ENCODE assay signal across 30 cellular contexts in genomic region chr2:53911434-53912189, GRCh38. TPM values are rescaled to one million over a fixed set of nuclear protein-coding genes. Genes with fewer than 3 reads are reported as not detected.
DNase-seq lines count a peak whose midpoint lies in the region; ATAC-seq, FAIRE-seq and TF ChIP-seq lines count a peak whose summit lies in the region.
"Had no signal": no experiment of that assay in that cellular context is flagged by ENCODE, and none has a peak within 500 bp of the region (broad histone marks: within the 10 kb centered on the region; RNA-seq: fewer than 3 reads in every experiment).

No MANE protein-coding gene starts in this region.

- H3K4me3 ChIP-seq in GM23248 (no peak overlapping the region), gastroesophageal sphincter (no peak overlapping the region)
- H3K4me3 ChIP-seq: body of pancreas, GM12878, heart right ventricle, left lung, stomach, tibial artery had no signal

- no peaks in the 10 kb centered on the region for H4K20me1 ChIP-seq in GM23248 (ENCODE audit: insufficient read depth)

- no peaks in the 10 kb centered on the region for H3K9me2 ChIP-seq in GM23248 (ENCODE audit: insufficient read depth)

- H3K4me2 ChIP-seq in GM23248 (ENCODE audit: unreplicated experiment), result no peak overlapping the region
- H3K4me2 ChIP-seq: KMS-11 had no signal

- H2AFZ ChIP-seq in GM23248, result no peak overlapping the region

- H3K4me1 ChIP-seq in GM23248 (ENCODE audit: insufficient read depth) (peaks cover 13% of the 10 kb centered on the region), gastroesophageal sphincter (no peaks in the 10 kb centered on the region)
- H3K4me1 ChIP-seq: body of pancreas, Caco-2, left lung, tibial artery had no signal

- peaks cover 42% of the 10 kb centered on the region for H3K36me3 ChIP-seq in GM23248 (ENCODE audit: low read depth)
- H3K36me3 ChIP-seq in gastroesophageal sphincter, result peaks cover 2 to 78% of the 10 kb centered on the region in 2 donors

- H3K9me3 ChIP-seq in GM23248 (ENCODE audit: low read depth) (no peaks in the 10 kb centered on the region), gastroesophageal sphincter (no peaks in the 10 kb centered on the region)
- H3K9me3 ChIP-seq: body of pancreas, Caco-2, heart right ventricle, left lung, stomach, tibial artery had no signal

- H3K27ac ChIP-seq in GM23248, result no peak overlapping the region
- no peak overlapping the region for H3K27ac ChIP-seq in gastroesophageal sphincter
- H3K27ac ChIP-seq: body of pancreas, epithelial cell of prostate, heart right ventricle, KMS-11, left lung, stomach, tibial artery had no signal

- no peak for TF ChIP-seq EP300 in gastroesophageal sphincter (IDR thresholded peaks at IDR 0.05)

- no peak for TF ChIP-seq POLR2A in gastroesophageal sphincter (IDR thresholded peaks at IDR 0.05)

- in situ Hi-C loops in GM23248 (cut with MboI), result no loop called here

- WGBS in GM23248 (ENCODE audit: low coverage in 1 of 2, low lambda C conversion rate in 2 of 2, missing lambda C conversion rate in 2 of 2), 2 experiments, result 97% methylated on average over 4 of the region's 4 CpGs
- 81 to 83% methylated on average over 4 of the region's 4 CpGs for WGBS in gastroesophageal sphincter (ENCODE audit: low coverage in 1 of 2), 2 donors

- peak; percentile 2 for DNase-seq in GM23248
- peak; percentile 2 for DNase-seq in astrocyte of the hippocampus (ENCODE audit: low read depth, low spot score)
- peak; percentile 39 for DNase-seq in iris pigment epithelial cell (ENCODE audit: low read depth)
- DNase-seq in MV-4-11 (lab: John Stamatoyannopoulos, UW), result no peak
- DNase-seq in central memory CD4-positive, alpha-beta T cell, result no peak
- DNase-seq: activated CD4-positive, alpha-beta memory T cell treated with anti-CD3 and anti-CD28 coated beads for 36 hours; activated CD4-positive, CD25-positive, alpha-beta regulatory T cell treated with anti-CD3 and anti-CD28 coated beads, Interleukin-2, amount 50 U/mL, for 72 hours; activated gamma-delta T cell; activated naive CD8-positive, alpha-beta T cell treated with anti-CD3 and anti-CD28 coated beads, Interleukin-2, amount 10 ng/mL, durations not matched to agents 7 days and 5 days; body of pancreas; C1 segment of cervical spinal cord; Caco-2; DMS79; heart right ventricle; HFFc6; left lung; NCI-H1436; NCI-H345; NCI-H748 treated with DMSO at 0.1 percent for 48 hours; nucleus accumbens; stomach; T-cell; tibial artery had no signal

- H3K27me3 ChIP-seq in GM23248 (replicated peaks; ENCODE audit: insufficient read depth) (no peaks in the 10 kb centered on the region), gastroesophageal sphincter (no peaks in the 10 kb centered on the region)
- H3K27me3 ChIP-seq: body of pancreas, heart right ventricle, left lung, stomach, tibial artery had no signal

- peaks cover 12% of the 10 kb centered on the region; the same call in 1 of the 2 replicates for H3F3A ChIP-seq in GM23248 (ENCODE audit: insufficient read depth)

- ATAC-seq in gastroesophageal sphincter, result no peak
- ATAC-seq in GM19395 (IDR thresholded peaks at IDR 0.05; ENCODE audit: unreplicated experiment), result no peak
- ATAC-seq: body of pancreas, GM12878, left lung, T-cell had no signal

- no peak overlapping the region for H3K9ac ChIP-seq in GM23248
- H3K9ac ChIP-seq: KMS-11 had no signal

- H3K79me2 ChIP-seq in GM23248 (ENCODE audit: insufficient read depth), result peaks cover 59% of the 10 kb centered on the region

- peak; percentile 11 for FAIRE-seq in A204.1 (lab: Jason Lieb, UNC)
- FAIRE-seq: GM12878, HTR-8/SVneo had no signal

- TF ChIP-seq CTCF in gastroesophageal sphincter (IDR thresholded peaks at IDR 0.05), result no peak

RNA-seq across cellular contexts. Expression of gene GPR75, which starts 51.8 kb away (rescaled TPM):
- total RNA-seq in GM23248 (2014; rRNA removed; shearing (Covaris generic)), result 0.43 and 2.1 TPM in 2 replicates
- 0.16 and 0.23 TPM in 2 replicates for polyA plus RNA-seq in GM23248 (2016; fragmentation: Nextera tagmentation; extraction: Ambion mirVana)
- 1 to 10 TPM; 2.2 to 6.1 (median 2.4) TPM for total RNA-seq in gastroesophageal sphincter

RNA-seq across cellular contexts. Expression of gene PSME4, which starts 59.2 kb away (rescaled TPM):
- total RNA-seq in GM23248 (2014; rRNA removed; shearing (Covaris generic)), result 29.3 and 40.1 TPM in 2 replicates
- 13.7 and 16.2 TPM in 2 replicates for polyA plus RNA-seq in GM23248 (2016; fragmentation: Nextera tagmentation; extraction: Ambion mirVana)
- 10 to 100 TPM; 44.8 to 58.2 (median 49.4) TPM for total RNA-seq in gastroesophageal sphincter

Comparison
In these comparisons a context has a peak if more than half of its experiments do, and no peak if none do; other contexts are left out.
1. DNase-seq: peak in GM23248 (single experiment), astrocyte of the hippocampus (single experiment) and iris pigment epithelial cell (single experiment); none in MV-4-11 (single experiment) and central memory CD4-positive, alpha-beta T cell (single experiment).